In genomic region chr3:28139967-28140634, GRCh38 we compare ENCODE assay signal across 1 cellular context.
TF ChIP-seq lines count a peak whose summit lies in the region.

No MANE protein-coding gene starts in this region.

TF ChIP-seq in HepG2, 621 proteins besides CTCF, POLR2A, EP300 and RAD21 (continued from another document and continues in another):
- TF ChIP-seq, protein P1, sequence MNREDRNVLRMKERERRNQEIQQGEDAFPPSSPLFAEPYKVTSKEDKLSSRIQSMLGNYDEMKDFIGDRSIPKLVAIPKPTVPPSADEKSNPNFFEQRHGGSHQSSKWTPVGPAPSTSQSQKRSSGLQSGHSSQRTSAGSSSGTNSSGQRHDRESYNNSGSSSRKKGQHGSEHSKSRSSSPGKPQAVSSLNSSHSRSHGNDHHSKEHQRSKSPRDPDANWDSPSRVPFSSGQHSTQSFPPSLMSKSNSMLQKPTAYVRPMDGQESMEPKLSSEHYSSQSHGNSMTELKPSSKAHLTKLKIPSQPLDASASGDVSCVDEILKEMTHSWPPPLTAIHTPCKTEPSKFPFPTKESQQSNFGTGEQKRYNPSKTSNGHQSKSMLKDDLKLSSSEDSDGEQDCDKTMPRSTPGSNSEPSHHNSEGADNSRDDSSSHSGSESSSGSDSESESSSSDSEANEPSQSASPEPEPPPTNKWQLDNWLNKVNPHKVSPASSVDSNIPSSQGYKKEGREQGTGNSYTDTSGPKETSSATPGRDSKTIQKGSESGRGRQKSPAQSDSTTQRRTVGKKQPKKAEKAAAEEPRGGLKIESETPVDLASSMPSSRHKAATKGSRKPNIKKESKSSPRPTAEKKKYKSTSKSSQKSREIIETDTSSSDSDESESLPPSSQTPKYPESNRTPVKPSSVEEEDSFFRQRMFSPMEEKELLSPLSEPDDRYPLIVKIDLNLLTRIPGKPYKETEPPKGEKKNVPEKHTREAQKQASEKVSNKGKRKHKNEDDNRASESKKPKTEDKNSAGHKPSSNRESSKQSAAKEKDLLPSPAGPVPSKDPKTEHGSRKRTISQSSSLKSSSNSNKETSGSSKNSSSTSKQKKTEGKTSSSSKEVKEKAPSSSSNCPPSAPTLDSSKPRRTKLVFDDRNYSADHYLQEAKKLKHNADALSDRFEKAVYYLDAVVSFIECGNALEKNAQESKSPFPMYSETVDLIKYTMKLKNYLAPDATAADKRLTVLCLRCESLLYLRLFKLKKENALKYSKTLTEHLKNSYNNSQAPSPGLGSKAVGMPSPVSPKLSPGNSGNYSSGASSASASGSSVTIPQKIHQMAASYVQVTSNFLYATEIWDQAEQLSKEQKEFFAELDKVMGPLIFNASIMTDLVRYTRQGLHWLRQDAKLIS (CRISPR knock-in tag; IDR thresholded peaks at IDR 0.05): no peak
- TF ChIP-seq TBL1XR1 (IDR thresholded peaks at IDR 0.05; ENCODE audit: borderline replicate concordance, low read length, partially characterized antibody): peak; percentile 21
- no peak for TF ChIP-seq ZNF274 (CRISPR knock-in tag; IDR thresholded peaks at IDR 0.05)
- TF ChIP-seq ZNF841 (CRISPR knock-in tag; IDR thresholded peaks at IDR 0.05; ENCODE audit: borderline replicate concordance): no peak
- TF ChIP-seq, protein P2, sequence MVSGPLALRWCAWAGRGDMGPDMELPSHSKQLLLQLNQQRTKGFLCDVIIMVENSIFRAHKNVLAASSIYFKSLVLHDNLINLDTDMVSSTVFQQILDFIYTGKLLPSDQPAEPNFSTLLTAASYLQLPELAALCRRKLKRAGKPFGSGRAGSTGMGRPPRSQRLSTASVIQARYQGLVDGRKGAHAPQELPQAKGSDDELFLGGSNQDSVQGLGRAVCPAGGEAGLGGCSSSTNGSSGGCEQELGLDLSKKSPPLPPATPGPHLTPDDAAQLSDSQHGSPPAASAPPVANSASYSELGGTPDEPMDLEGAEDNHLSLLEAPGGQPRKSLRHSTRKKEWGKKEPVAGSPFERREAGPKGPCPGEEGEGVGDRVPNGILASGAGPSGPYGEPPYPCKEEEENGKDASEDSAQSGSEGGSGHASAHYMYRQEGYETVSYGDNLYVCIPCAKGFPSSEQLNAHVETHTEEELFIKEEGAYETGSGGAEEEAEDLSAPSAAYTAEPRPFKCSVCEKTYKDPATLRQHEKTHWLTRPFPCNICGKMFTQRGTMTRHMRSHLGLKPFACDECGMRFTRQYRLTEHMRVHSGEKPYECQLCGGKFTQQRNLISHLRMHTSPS (CRISPR knock-in tag; IDR thresholded peaks at IDR 0.05; ENCODE audit: low read depth): no peak
- TF ChIP-seq ZBTB26 (CRISPR knock-in tag; IDR thresholded peaks at IDR 0.05; ENCODE audit: borderline replicate concordance): peak; percentile 83
- TF ChIP-seq ATF7 (IDR thresholded peaks at IDR 0.05): 0 out of 2 replicates have a peak, but pooled peaks have one; percentile 12
- TF ChIP-seq ATF7 (CRISPR knock-in tag; IDR thresholded peaks at IDR 0.05): no peak
- no peak for TF ChIP-seq ZNF337 (CRISPR knock-in tag; IDR thresholded peaks at IDR 0.05; ENCODE audit: borderline replicate concordance, low read depth)
- TF ChIP-seq, protein P3, sequence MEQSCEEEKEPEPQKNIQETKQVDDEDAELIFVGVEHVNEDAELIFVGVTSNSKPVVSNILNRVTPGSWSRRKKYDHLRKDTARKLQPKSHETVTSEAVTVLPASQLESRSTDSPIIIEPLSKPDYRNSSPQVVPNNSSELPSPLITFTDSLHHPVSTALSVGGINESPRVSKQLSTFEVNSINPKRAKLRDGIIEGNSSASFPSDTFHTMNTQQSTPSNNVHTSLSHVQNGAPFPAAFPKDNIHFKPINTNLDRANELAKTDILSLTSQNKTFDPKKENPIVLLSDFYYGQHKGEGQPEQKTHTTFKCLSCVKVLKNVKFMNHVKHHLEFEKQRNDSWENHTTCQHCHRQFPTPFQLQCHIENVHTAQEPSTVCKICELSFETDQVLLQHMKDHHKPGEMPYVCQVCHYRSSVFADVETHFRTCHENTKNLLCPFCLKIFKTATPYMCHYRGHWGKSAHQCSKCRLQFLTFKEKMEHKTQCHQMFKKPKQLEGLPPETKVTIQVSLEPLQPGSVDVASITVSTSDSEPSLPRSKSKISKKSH (CRISPR knock-in tag; IDR thresholded peaks at IDR 0.05; ENCODE audit: borderline replicate concordance): no peak
- no peak for TF ChIP-seq PRDM4 (CRISPR knock-in tag; IDR thresholded peaks at IDR 0.05; ENCODE audit: borderline replicate concordance)
- no peak for TF ChIP-seq KDM2A (CRISPR knock-in tag; IDR thresholded peaks at IDR 0.05; ENCODE audit: borderline replicate concordance, low read depth)
- TF ChIP-seq MLLT10 (CRISPR knock-in tag; IDR thresholded peaks at IDR 0.05): no peak
- no peak for TF ChIP-seq ZNF530 (CRISPR knock-in tag; IDR thresholded peaks at IDR 0.05; ENCODE audit: low read depth)
- no peak for TF ChIP-seq GTF2F1 (IDR thresholded peaks at IDR 0.05; ENCODE audit: low read length)
- no peak for TF ChIP-seq ZNF564 (CRISPR knock-in tag; IDR thresholded peaks at IDR 0.05)
- no peak for TF ChIP-seq HIVEP1 (CRISPR knock-in tag; IDR thresholded peaks at IDR 0.05)
- no peak for TF ChIP-seq SAP130 (CRISPR knock-in tag; IDR thresholded peaks at IDR 0.05; ENCODE audit: low read depth)
- TF ChIP-seq NFIC (IDR thresholded peaks at IDR 0.05; ENCODE audit: low read length): peak; percentile 26; the same call in 1 of the 2 replicates
- no peak for TF ChIP-seq DNMT1 (CRISPR knock-in tag; IDR thresholded peaks at IDR 0.05)
- TF ChIP-seq JUND (CRISPR knock-in tag; IDR thresholded peaks at IDR 0.05): peak; percentile 72; the same call in 1 of the 2 replicates
- TF ChIP-seq RBM22 (optimal IDR thresholded peaks at IDR 0.05; ENCODE audit: low read length): no peak
- TF ChIP-seq, protein P4, sequence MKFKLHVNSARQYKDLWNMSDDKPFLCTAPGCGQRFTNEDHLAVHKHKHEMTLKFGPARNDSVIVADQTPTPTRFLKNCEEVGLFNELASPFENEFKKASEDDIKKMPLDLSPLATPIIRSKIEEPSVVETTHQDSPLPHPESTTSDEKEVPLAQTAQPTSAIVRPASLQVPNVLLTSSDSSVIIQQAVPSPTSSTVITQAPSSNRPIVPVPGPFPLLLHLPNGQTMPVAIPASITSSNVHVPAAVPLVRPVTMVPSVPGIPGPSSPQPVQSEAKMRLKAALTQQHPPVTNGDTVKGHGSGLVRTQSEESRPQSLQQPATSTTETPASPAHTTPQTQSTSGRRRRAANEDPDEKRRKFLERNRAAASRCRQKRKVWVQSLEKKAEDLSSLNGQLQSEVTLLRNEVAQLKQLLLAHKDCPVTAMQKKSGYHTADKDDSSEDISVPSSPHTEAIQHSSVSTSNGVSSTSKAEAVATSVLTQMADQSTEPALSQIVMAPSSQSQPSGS (CRISPR knock-in tag; IDR thresholded peaks at IDR 0.05): no peak
- TF ChIP-seq HCFC1 (IDR thresholded peaks at IDR 0.05; ENCODE audit: low read depth, low read length): no peak
- peak; percentile 64; the same call in 1 of the 2 replicates for TF ChIP-seq NCOA2 (CRISPR knock-in tag; IDR thresholded peaks at IDR 0.05)
- no peak for TF ChIP-seq FOXP1 (IDR thresholded peaks at IDR 0.05)
- peak; percentile 24; the same call in 1 of the 2 replicates for TF ChIP-seq FOXP1 (CRISPR knock-in tag; IDR thresholded peaks at IDR 0.05)
- TF ChIP-seq SIN3A (IDR thresholded peaks at IDR 0.05; ENCODE audit: borderline replicate concordance, low read depth, low read length): no peak
- TF ChIP-seq ATF4 (CRISPR knock-in tag; IDR thresholded peaks at IDR 0.05): peak in 1 of 2 experiments; percentile 54; a peak in 1 of 4 replicates
- TF ChIP-seq SMARCE1 (IDR thresholded peaks at IDR 0.05; ENCODE audit: borderline replicate concordance): 0 out of 2 replicates have a peak, but pooled peaks have one; percentile 37
- TF ChIP-seq NONO (IDR thresholded peaks at IDR 0.05): no peak
- no peak for TF ChIP-seq NONO (CRISPR knock-in tag; conservative IDR thresholded peaks at IDR 0.05)
- no peak for TF ChIP-seq DMAP1 (CRISPR knock-in tag; IDR thresholded peaks at IDR 0.05)
- TF ChIP-seq GFI1 (CRISPR knock-in tag; IDR thresholded peaks at IDR 0.05; ENCODE audit: borderline replicate concordance): peak; percentile 69; the same call in 1 of the 2 replicates
- peak; percentile 95 for TF ChIP-seq FOSL2 (CRISPR knock-in tag; IDR thresholded peaks at IDR 0.05)
- no peak for TF ChIP-seq ZNF296 (CRISPR knock-in tag; conservative IDR thresholded peaks at IDR 0.05)
- no peak for TF ChIP-seq TBP (CRISPR knock-in tag; IDR thresholded peaks at IDR 0.05)
- no peak for TF ChIP-seq THAP8 (CRISPR knock-in tag; IDR thresholded peaks at IDR 0.05; ENCODE audit: borderline replicate concordance)
- no peak for TF ChIP-seq MYC (CRISPR knock-in tag; IDR thresholded peaks at IDR 0.05; ENCODE audit: borderline replicate concordance)
- TF ChIP-seq, protein P5, sequence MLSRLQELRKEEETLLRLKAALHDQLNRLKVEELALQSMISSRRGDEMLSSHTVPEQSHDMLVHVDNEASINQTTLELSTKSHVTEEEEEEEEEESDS (CRISPR knock-in tag; IDR thresholded peaks at IDR 0.05; ENCODE audit: borderline replicate concordance): no peak
- TF ChIP-seq TBX2 (CRISPR knock-in tag; IDR thresholded peaks at IDR 0.05; ENCODE audit: borderline replicate concordance): peak; percentile 44; the same call in 1 of the 2 replicates
- TF ChIP-seq HMGXB4 (CRISPR knock-in tag; IDR thresholded peaks at IDR 0.05; ENCODE audit: borderline replicate concordance in 1 of 2, low read depth in 1 of 2): no peak
- TF ChIP-seq, protein P6, sequence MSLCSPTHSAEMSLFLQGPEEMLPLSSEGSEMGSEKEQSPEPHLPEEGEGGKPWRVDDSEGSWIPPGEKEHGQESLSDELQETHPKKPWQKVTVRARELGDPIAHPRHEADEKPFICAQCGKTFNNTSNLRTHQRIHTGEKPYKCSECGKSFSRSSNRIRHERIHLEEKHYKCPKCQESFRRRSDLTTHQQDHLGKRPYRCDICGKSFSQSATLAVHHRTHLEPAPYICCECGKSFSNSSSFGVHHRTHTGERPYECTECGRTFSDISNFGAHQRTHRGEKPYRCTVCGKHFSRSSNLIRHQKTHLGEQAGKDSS (CRISPR knock-in tag; IDR thresholded peaks at IDR 0.05; ENCODE audit: borderline replicate concordance, low read depth): no peak
- TF ChIP-seq ZNF367 (CRISPR knock-in tag; IDR thresholded peaks at IDR 0.05; ENCODE audit: borderline replicate concordance): no peak
- no peak for TF ChIP-seq ZBTB20 (CRISPR knock-in tag; IDR thresholded peaks at IDR 0.05; ENCODE audit: borderline replicate concordance, low read depth)
- no peak for TF ChIP-seq ZNF468 (CRISPR knock-in tag; IDR thresholded peaks at IDR 0.05)
- no peak for TF ChIP-seq ZFAT (CRISPR knock-in tag; conservative IDR thresholded peaks at IDR 0.05)
- TF ChIP-seq ZNF776 (CRISPR knock-in tag; IDR thresholded peaks at IDR 0.05): no peak
- no peak for TF ChIP-seq ZNF557 (CRISPR knock-in tag; IDR thresholded peaks at IDR 0.05)
- no peak for TF ChIP-seq ETS1 (CRISPR knock-in tag; IDR thresholded peaks at IDR 0.05)
